ENCODE assay signal across 11 cellular contexts in the genomic region with DNA sequence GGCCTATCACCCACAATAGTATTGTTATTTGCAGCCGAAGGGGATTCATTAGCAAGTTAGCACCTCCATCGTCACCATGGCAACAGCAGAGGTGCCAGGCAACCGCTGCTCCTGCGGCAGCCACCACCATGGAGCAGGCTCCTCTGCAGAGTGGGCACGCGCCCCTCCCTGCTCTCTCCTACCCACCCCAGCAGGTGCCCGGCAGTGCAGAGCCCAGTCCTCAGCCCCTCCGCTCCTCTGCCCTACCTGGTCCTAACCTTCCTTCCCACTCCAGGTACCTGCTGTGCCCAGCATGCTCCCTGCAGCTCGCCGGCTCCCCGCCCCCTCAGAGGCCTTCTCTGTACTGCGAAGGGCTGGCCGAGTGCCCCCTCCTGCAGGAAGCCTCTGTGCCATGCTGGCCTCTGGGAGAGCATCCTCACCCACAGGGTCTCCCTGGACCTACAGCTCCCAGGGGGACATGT. TPM values are rescaled to one million over a fixed set of nuclear protein-coding genes. Genes with fewer than 3 reads are reported as not detected.
DNase-seq lines count a peak whose midpoint lies in the region; ATAC-seq lines count a peak whose summit lies in the region.
"Had no signal": no experiment of that assay in that cellular context is flagged by ENCODE, and none has a peak within 500 bp of the region (broad histone marks: within the 10 kb centered on the region; RNA-seq: fewer than 3 reads in every experiment).

No MANE protein-coding gene starts in this region.

- ATAC-seq in left cardiac atrium (no peak), Right ventricle myocardium inferior (no peak), GM19395 (IDR thresholded peaks at IDR 0.05; ENCODE audit: unreplicated experiment) (no peak)

- intact Hi-C loops in left cardiac atrium (cut with DNase I) (no loop called here), Right ventricle myocardium inferior (cut with DNase I) (no loop called here)

- peak; percentile 31 for DNase-seq in left cardiac atrium
- no peak for DNase-seq in Right ventricle myocardium inferior (ENCODE audit: missing footprints)
- peak; percentile 30 for DNase-seq in RPMI8226
- DNase-seq in iPS-NIHi7 (ENCODE audit: extremely low spot score): peak; percentile 65
- DNase-seq in germinal center (ENCODE audit: low spot score): no peak
- no peak for DNase-seq in RKO (ENCODE audit: low spot score)
- DNase-seq in epidermal melanocyte (ENCODE audit: insufficient read length, low spot score): no peak
- DNase-seq: activated B cell treated with CpG ODN at 0.5 μM for 24 hours, Calu3 had no signal

RNA-seq across cellular contexts. Expression of a gene that starts 3.6 kb away (rescaled TPM):
- 10 to 100 TPM in 1 of 2 donors, 1 to 10 TPM in 1; 9.0 to 21.7 TPM for total RNA-seq in left cardiac atrium
- 10.5 TPM for total RNA-seq in Right ventricle myocardium inferior

RNA-seq across cellular contexts. Expression of a gene that starts 16.6 kb away (rescaled TPM):
- not detected for total RNA-seq in left cardiac atrium
- not detected for total RNA-seq in Right ventricle myocardium inferior
- total RNA-seq: activated B cell treated with CpG ODN at 0.5 μM for 24 hours, Calu3, tibial nerve had no signal

RNA-seq across cellular contexts. Expression of a gene that starts 29.6 kb away (rescaled TPM):
- not detected for total RNA-seq in left cardiac atrium
- total RNA-seq in Right ventricle myocardium inferior: not detected
- total RNA-seq: activated B cell treated with CpG ODN at 0.5 μM for 24 hours, Calu3, tibial nerve had no signal

RNA-seq across cellular contexts. Expression of a gene that starts 39.8 kb away (rescaled TPM):
- total RNA-seq in left cardiac atrium: not detected
- total RNA-seq in Right ventricle myocardium inferior: not detected
- total RNA-seq: activated B cell treated with CpG ODN at 0.5 μM for 24 hours, Calu3, tibial nerve had no signal

RNA-seq across cellular contexts. Expression of a gene that starts 53.5 kb away (rescaled TPM):
- total RNA-seq in left cardiac atrium (not detected), Right ventricle myocardium inferior (not detected)
- total RNA-seq: activated B cell treated with CpG ODN at 0.5 μM for 24 hours, Calu3, tibial nerve had no signal

Comparison
In these comparisons a context has a peak if more than half of its experiments do, and no peak if none do; other contexts are left out.
1. DNase-seq: peak in left cardiac atrium (single experiment), RPMI8226 (single experiment) and iPS-NIHi7 (single experiment); none in Right ventricle myocardium inferior (single experiment), germinal center (single experiment), RKO (single experiment) and epidermal melanocyte (single experiment).